In genomic region chr1:187891993-187892392, GRCh38 we compare ENCODE assay signal across 20 cellular contexts.
DNase-seq lines count a peak whose midpoint lies in the region; ATAC-seq and TF ChIP-seq lines count a peak whose summit lies in the region.
"Had no signal": no experiment of that assay in that cellular context is flagged by ENCODE, and none has a peak within 500 bp of the region (broad histone marks: within the 10 kb centered on the region; RNA-seq: fewer than 3 reads in every experiment).

No MANE protein-coding gene starts in this region.

- no peaks in the 10 kb centered on the region for H3K79me2 ChIP-seq in GM23338 (replicated peaks; ENCODE audit: insufficient read depth)

- H4K91ac ChIP-seq in neuronal stem cell (ENCODE audit: low read depth, low read length, poor library complexity): no peak overlapping the region

- H3K4me1 Mint-ChIP-seq in glutamatergic neuron (ENCODE audit: low read depth, unreplicated experiment): peaks cover 14% of the 10 kb centered on the region
- H3K4me1 Mint-ChIP-seq in GM23338: peaks cover 16% of the 10 kb centered on the region

- H3K27me3 ChIP-seq in neuronal stem cell (ENCODE audit: control insufficient read depth in 3 of 3, insufficient read depth in 3 of 3, low read depth in 1 of 3, low read length in 3 of 3): no peaks in the 10 kb centered on the region
- H3K27me3 ChIP-seq in GM23338 (ENCODE audit: insufficient read depth): no peaks in the 10 kb centered on the region
- H3K27me3 ChIP-seq: BLaER1 had no signal

- no peak overlapping the region for H3K9ac ChIP-seq in neuronal stem cell (ENCODE audit: low read depth, low read length, poor library complexity)
- H3K9ac ChIP-seq: BLaER1, GM23248, SK-N-SH had no signal

- no peaks in the 10 kb centered on the region for H3K9me3 ChIP-seq in neuronal stem cell (replicated peaks in 1 of 2; ENCODE audit: control insufficient read depth in 2 of 2, insufficient read depth in 1 of 2, low read depth in 1 of 2, low read length in 2 of 2)
- H3K9me3 ChIP-seq: SK-N-SH had no signal

- no peaks in the 10 kb centered on the region for H3K36me3 Mint-ChIP-seq in glutamatergic neuron (ENCODE audit: unreplicated experiment)
- H3K36me3 Mint-ChIP-seq in GM23338 (ENCODE audit: low read depth): 0 out of 3 replicates have a peak, but pooled peaks cover 3% of the 10 kb centered on the region
- H3K36me3 Mint-ChIP-seq: CD8-positive, alpha-beta T cell had no signal

- H3K4me3 ChIP-seq in neuronal stem cell (ENCODE audit: low read length in 2 of 2) (no peak overlapping the region), GM23338 (no peak overlapping the region)
- H3K4me3 ChIP-seq: BLaER1, GM23248, K562 had no signal

- no peaks in the 10 kb centered on the region for H3K9me3 Mint-ChIP-seq in glutamatergic neuron (ENCODE audit: unreplicated experiment)
- H3K9me3 Mint-ChIP-seq in GM23338: peaks cover 3% of the 10 kb centered on the region; the same call in 1 of the 3 replicates

- no peak overlapping the region for H2BK120ac ChIP-seq in neuronal stem cell (ENCODE audit: low read depth, low read length)

- H3K27ac Mint-ChIP-seq in glutamatergic neuron (ENCODE audit: unreplicated experiment) (peak overlapping the region; percentile 62), GM23338 (no peak overlapping the region)
- H3K27ac Mint-ChIP-seq: CD8-positive, alpha-beta T cell had no signal

- H3K4me2 ChIP-seq in neuronal stem cell (ENCODE audit: insufficient read depth, low read length, poor library complexity, severe bottlenecking): no peak overlapping the region
- H3K4me2 ChIP-seq in GM23338: no peak overlapping the region
- H3K4me2 ChIP-seq: BLaER1, SK-N-SH had no signal

- H4K20me1 ChIP-seq in GM23338 (replicated peaks; ENCODE audit: insufficient read depth): no peaks in the 10 kb centered on the region
- H4K20me1 ChIP-seq: BLaER1 had no signal

- H3K27me3 Mint-ChIP-seq in glutamatergic neuron (ENCODE audit: unreplicated experiment) (no peaks in the 10 kb centered on the region), GM23338 (ENCODE audit: insufficient read depth, low read depth, poor library complexity) (peaks cover 2% of the 10 kb centered on the region)

- H2BK15ac ChIP-seq in neuronal stem cell (ENCODE audit: low read length): no peak overlapping the region

- H2AFZ ChIP-seq in neuronal stem cell (ENCODE audit: low read length) (peak overlapping the region; percentile 72), GM23338 (no peak overlapping the region)
- H2AFZ ChIP-seq: GM23248 had no signal

- no peak overlapping the region for H3K23ac ChIP-seq in neuronal stem cell (ENCODE audit: low read depth, low read length, poor library complexity)

- H2BK5ac ChIP-seq in neuronal stem cell (ENCODE audit: low read length): no peak overlapping the region

- no peak overlapping the region for H3K18ac ChIP-seq in neuronal stem cell (ENCODE audit: low read length)

- H3K9me2 ChIP-seq in GM23338 (ENCODE audit: insufficient read depth): 0 out of 2 replicates have a peak, but pooled peaks cover 6% of the 10 kb centered on the region
- H3K9me2 ChIP-seq: SK-N-SH had no signal

- no peak for TF ChIP-seq CTCF in glutamatergic neuron (IDR thresholded peaks at IDR 0.05; ENCODE audit: partially characterized antibody, unreplicated experiment)
- no peak for TF ChIP-seq CTCF in GM23338 (conservative IDR thresholded peaks at IDR 0.05; ENCODE audit: low read depth in 2 of 2)

- no CpG with 5 or more reads among the region's 3 CpGs for WGBS in neuronal stem cell (ENCODE audit: extremely low coverage in 2 of 2, insufficient read length in 2 of 2, insufficient replicate concordance in 1 of 2), 2 donors

- H3K79me1 ChIP-seq in neuronal stem cell (ENCODE audit: low read depth, low read length): no peaks in the 10 kb centered on the region

- H4K8ac ChIP-seq in neuronal stem cell (ENCODE audit: low read depth, low read length): no peak overlapping the region

- no peak overlapping the region for H3K4ac ChIP-seq in neuronal stem cell (ENCODE audit: low read length)

- H2AK5ac ChIP-seq in neuronal stem cell (ENCODE audit: low read depth, low read length): no peak overlapping the region

- no peak overlapping the region for H3K14ac ChIP-seq in neuronal stem cell (ENCODE audit: low read length)

- H3K4me3 Mint-ChIP-seq in glutamatergic neuron (ENCODE audit: unreplicated experiment) (no peak overlapping the region), GM23338 (no peak overlapping the region)
- H3K4me3 Mint-ChIP-seq: CD8-positive, alpha-beta T cell had no signal

- H3F3A ChIP-seq in GM23338 (replicated peaks; ENCODE audit: low read depth): no peaks in the 10 kb centered on the region

- H3K27ac ChIP-seq in neuronal stem cell (replicated peaks; ENCODE audit: low read length) (no peak overlapping the region), GM23338 (ENCODE audit: low read depth) (no peak overlapping the region)
- H3K27ac ChIP-seq: 22Rv1, BLaER1, GM23248 had no signal

- DNase-seq in DMS153 treated with DMSO at 0.1 percent for 48 hours (lab: John Stamatoyannopoulos, UW; ENCODE audit: unreplicated experiment) (peak; percentile 36), DMS153 (lab: John Stamatoyannopoulos, UW) (no peak), NCI-H2227 treated with DMSO at 0.1 percent for 48 hours (lab: John Stamatoyannopoulos, UW) (peak; percentile 84), glutamatergic neuron (no peak), neuronal stem cell (ENCODE audit: low spot score) (no peak), GM23338 (ENCODE audit: low spot score) (no peak), RPMI8226 (no peak)
- no peak for DNase-seq in activated CD4-positive, CD25-positive, alpha-beta regulatory T cell treated with anti-CD3 and anti-CD28 coated beads, Interleukin-2, amount 50 U/mL, for 72 hours
- DNase-seq: CD8-positive, alpha-beta T cell; GF-D8; GM23248; NCI-H1436; NCI-H2029; NCI-H526 treated with DMSO at 0.1 percent for 48 hours; Right ventricle myocardium superior; SK-N-SH had no signal

- H3K36me3 ChIP-seq in neuronal stem cell (replicated peaks in 1 of 2; ENCODE audit: control insufficient read depth in 2 of 2, insufficient read depth in 2 of 2, low read length in 2 of 2) (no peaks in the 10 kb centered on the region), GM23338 (ENCODE audit: insufficient read depth) (no peaks in the 10 kb centered on the region)
- H3K36me3 ChIP-seq: BLaER1 had no signal

- no peak for ATAC-seq in GM23338
- ATAC-seq: CD8-positive, alpha-beta T cell; K562; Panc1 had no signal

- no peak overlapping the region for H2BK12ac ChIP-seq in neuronal stem cell (ENCODE audit: low read length)

- no peaks in the 10 kb centered on the region for H3K4me1 ChIP-seq in neuronal stem cell (ENCODE audit: control insufficient read depth in 2 of 2, insufficient read depth in 1 of 2, low read depth in 1 of 2, low read length in 2 of 2)
- H3K4me1 ChIP-seq in GM23338 (ENCODE audit: insufficient read depth): no peaks in the 10 kb centered on the region
- H3K4me1 ChIP-seq: BLaER1 had no signal

TF ChIP-seq in GM23338, 12 proteins besides CTCF, POLR2A, EP300 and RAD21 (continues in another document):
- TF ChIP-seq NANOG (IDR thresholded peaks at IDR 0.05; ENCODE audit: borderline replicate concordance): no peak
- TF ChIP-seq POLR2AphosphoS5 (IDR thresholded peaks at IDR 0.05; ENCODE audit: low read depth): no peak
- no peak for TF ChIP-seq CREB1 (CRISPR knock-in tag; IDR thresholded peaks at IDR 0.05; ENCODE audit: low read depth)
- TF ChIP-seq STAT1 (IDR thresholded peaks at IDR 0.05; ENCODE audit: unreplicated experiment): no peak

Comparison
In these comparisons a context has a peak if more than half of its experiments do, and no peak if none do; other contexts are left out.
1. DNase-seq: peak in DMS153 treated with DMSO at 0.1 percent for 48 hours (single experiment) and NCI-H2227 treated with DMSO at 0.1 percent for 48 hours (single experiment); none in DMS153 (single experiment), glutamatergic neuron (single experiment), neuronal stem cell (single experiment), GM23338 (single experiment), RPMI8226 (single experiment) and activated CD4-positive, CD25-positive, alpha-beta regulatory T cell treated with anti-CD3 and anti-CD28 coated beads, Interleukin-2, amount 50 U/mL, for 72 hours (single experiment).